24 cellular contexts compared by ENCODE assay signal in the genomic region with DNA sequence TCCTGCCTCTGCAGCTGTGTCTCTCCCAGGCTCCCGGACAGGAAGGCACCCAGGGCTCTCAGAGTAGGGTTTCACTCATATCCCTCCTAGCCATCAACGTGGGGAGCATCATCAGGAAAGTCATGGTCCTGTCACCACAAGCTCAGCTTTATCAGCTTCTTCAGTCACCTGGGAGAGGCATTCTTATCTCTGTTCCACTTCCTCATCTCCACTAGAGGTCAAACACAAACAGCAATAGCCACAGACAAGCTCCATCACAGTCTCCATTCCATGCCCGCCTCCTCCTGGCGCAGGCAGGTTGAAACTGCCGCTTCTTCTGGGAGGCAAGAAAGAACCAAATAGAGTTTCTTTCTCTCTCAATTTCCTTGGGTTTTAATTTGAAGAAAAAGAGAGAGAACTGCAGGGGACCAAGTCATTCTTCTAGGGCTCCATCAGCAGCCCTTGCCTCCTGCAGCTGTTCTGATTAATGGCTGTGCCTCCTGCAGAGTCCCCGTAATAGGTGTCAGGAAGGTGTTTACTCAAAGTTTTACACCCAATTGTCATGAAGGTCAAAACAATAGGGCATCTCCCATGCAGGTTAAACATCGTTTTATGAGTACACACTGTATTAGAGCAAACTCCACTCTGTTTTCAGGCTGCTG.
DNase-seq lines count a peak whose midpoint lies in the region; ATAC-seq, FAIRE-seq and TF ChIP-seq lines count a peak whose summit lies in the region.
"Had no signal": no experiment of that assay in that cellular context is flagged by ENCODE, and none has a peak within 500 bp of the region (broad histone marks: within the 10 kb centered on the region; RNA-seq: fewer than 3 reads in every experiment).

No MANE protein-coding gene starts in this region.

- TF ChIP-seq CTCF in activated CD8-positive, alpha-beta T cell treated with anti-CD3 and anti-CD28 coated beads for 36 hours (IDR thresholded peaks at IDR 0.05): no peak
- TF ChIP-seq CTCF in WTC11 (IDR thresholded peaks at IDR 0.05) (no peak), ascending aorta (IDR thresholded peaks at IDR 0.05) (no peak)

- H3K4me3 Mint-ChIP-seq in activated CD8-positive, alpha-beta T cell treated with anti-CD3 and anti-CD28 coated beads, Interleukin-2, amount 10 ng/mL, durations not matched to agents 7 days and 5 days: no peak overlapping the region
- no peak overlapping the region for H3K4me3 Mint-ChIP-seq in activated CD8-positive, alpha-beta T cell treated with anti-CD3 and anti-CD28 coated beads for 36 hours
- no peak overlapping the region for H3K4me3 Mint-ChIP-seq in WTC11
- H3K4me3 Mint-ChIP-seq: activated naive CD4-positive, alpha-beta T cell treated with anti-CD3 and anti-CD28 coated beads, Interleukin-2, amount 50 U/mL, for 24 hours; activated T-cell treated with anti-CD3 and anti-CD28 coated beads, Interleukin-2, amount 50 U/mL, for 72 hours; neural crest cell; type B pancreatic cell had no signal

- H3K27me3 ChIP-seq in ascending aorta (no peaks in the 10 kb centered on the region), H7 (ENCODE audit: control insufficient read depth, insufficient read depth, low read length) (no peaks in the 10 kb centered on the region; the same call in 1 of the 2 replicates)
- H3K27me3 ChIP-seq: BE2C had no signal

- no peaks in the 10 kb centered on the region for H3K4me1 ChIP-seq in ascending aorta
- H3K4me1 ChIP-seq: BE2C, Caco-2, psoas muscle had no signal

- no peak for DNase-seq in activated CD8-positive, alpha-beta T cell treated with anti-CD3 and anti-CD28 coated beads, Interleukin-2, amount 10 ng/mL, durations not matched to agents 7 days and 5 days
- DNase-seq in activated CD8-positive, alpha-beta T cell treated with anti-CD3 and anti-CD28 coated beads for 36 hours: no peak
- DNase-seq in WTC11 (ENCODE audit: low spot score): no peak
- no peak for DNase-seq in ascending aorta (ENCODE audit: low spot score in 2 of 2)
- no peak for DNase-seq in amniotic stem cell (lab: John Stamatoyannopoulos, UW)
- DNase-seq in GM19239 (ENCODE audit: insufficient read length, low spot score): no peak
- DNase-seq in H7: no peak
- DNase-seq: activated CD4-positive, alpha-beta T cell treated with anti-CD3 and anti-CD28 coated beads for 1 hour; activated T-cell treated with anti-CD3 and anti-CD28 coated beads, Interleukin-2, amount 50 U/mL, for 72 hours; BE2C; Caco-2; EL; GM23248; left ventricle myocardium superior; NCI-H1436; NCI-H526 treated with DMSO at 0.1 percent for 48 hours; psoas muscle had no signal

- H3K36me3 ChIP-seq in ascending aorta (no peaks in the 10 kb centered on the region), H7 (replicated peaks; ENCODE audit: control insufficient read depth, insufficient read depth, low read length) (no peaks in the 10 kb centered on the region)
- H3K36me3 ChIP-seq: BE2C had no signal

- H3K27me3 Mint-ChIP-seq in activated CD8-positive, alpha-beta T cell treated with anti-CD3 and anti-CD28 coated beads, Interleukin-2, amount 10 ng/mL, durations not matched to agents 7 days and 5 days (ENCODE audit: low read depth): no peaks in the 10 kb centered on the region
- H3K27me3 Mint-ChIP-seq in activated CD8-positive, alpha-beta T cell treated with anti-CD3 and anti-CD28 coated beads for 36 hours: no peaks in the 10 kb centered on the region
- H3K27me3 Mint-ChIP-seq in WTC11 (ENCODE audit: low read depth): no peaks in the 10 kb centered on the region
- H3K27me3 Mint-ChIP-seq: activated naive CD4-positive, alpha-beta T cell treated with anti-CD3 and anti-CD28 coated beads, Interleukin-2, amount 50 U/mL, for 24 hours had no signal

- POLR2A ChIA-PET in activated CD8-positive, alpha-beta T cell treated with anti-CD3 and anti-CD28 coated beads, Interleukin-2, amount 10 ng/mL, durations not matched to agents 7 days and 5 days (lab: Charles Lee): no interaction called here
- POLR2A ChIA-PET in activated CD8-positive, alpha-beta T cell treated with anti-CD3 and anti-CD28 coated beads for 36 hours (lab: Charles Lee): no interaction called here
- POLR2A ChIA-PET in WTC11 (lab: Charles Lee): interaction anchor here (0.6 kb wide), 1 partner anchor 135 kb away, joined by 3 read pairs; no protein-coding TSS in a partner anchor

- peaks cover 23% of the 10 kb centered on the region for H3K9me3 Mint-ChIP-seq in activated CD8-positive, alpha-beta T cell treated with anti-CD3 and anti-CD28 coated beads, Interleukin-2, amount 10 ng/mL, durations not matched to agents 7 days and 5 days (ENCODE audit: insufficient read depth)
- peaks cover 5% of the 10 kb centered on the region for H3K9me3 Mint-ChIP-seq in activated CD8-positive, alpha-beta T cell treated with anti-CD3 and anti-CD28 coated beads for 36 hours
- peaks cover 41% of the 10 kb centered on the region for H3K9me3 Mint-ChIP-seq in WTC11
- H3K9me3 Mint-ChIP-seq: type B pancreatic cell had no signal

- H3K36me3 Mint-ChIP-seq in activated CD8-positive, alpha-beta T cell treated with anti-CD3 and anti-CD28 coated beads, Interleukin-2, amount 10 ng/mL, durations not matched to agents 7 days and 5 days (ENCODE audit: low read depth): peaks cover 48% of the 10 kb centered on the region
- no peaks in the 10 kb centered on the region for H3K36me3 Mint-ChIP-seq in activated CD8-positive, alpha-beta T cell treated with anti-CD3 and anti-CD28 coated beads for 36 hours (ENCODE audit: low read depth)
- peaks cover 12% of the 10 kb centered on the region for H3K36me3 Mint-ChIP-seq in WTC11
- H3K36me3 Mint-ChIP-seq: activated naive CD4-positive, alpha-beta T cell treated with anti-CD3 and anti-CD28 coated beads, Interleukin-2, amount 50 U/mL, for 24 hours; type B pancreatic cell had no signal

- intact Hi-C loops in activated CD8-positive, alpha-beta T cell treated with anti-CD3 and anti-CD28 coated beads for 36 hours (cut with micrococcal nuclease): no loop called here
- intact Hi-C loops in ascending aorta (cut with DNase I): no loop called here

- H3K9me3 ChIP-seq in ascending aorta: no peaks in the 10 kb centered on the region
- H3K9me3 ChIP-seq: BE2C, Caco-2, psoas muscle had no signal

- CTCF ChIA-PET in activated CD8-positive, alpha-beta T cell treated with anti-CD3 and anti-CD28 coated beads, Interleukin-2, amount 10 ng/mL, durations not matched to agents 7 days and 5 days (lab: Charles Lee): no interaction called here
- CTCF ChIA-PET in activated CD8-positive, alpha-beta T cell treated with anti-CD3 and anti-CD28 coated beads for 36 hours (lab: Charles Lee): no interaction called here
- CTCF ChIA-PET in WTC11 (lab: Charles Lee): interaction anchor here (0.8 to 1.2 kb wide), 3 partner anchors 13 to 298 kb away, joined by 3 to 5 read pairs (median 4); no protein-coding TSS in a partner anchor

- H3K4me1 Mint-ChIP-seq in activated CD8-positive, alpha-beta T cell treated with anti-CD3 and anti-CD28 coated beads, Interleukin-2, amount 10 ng/mL, durations not matched to agents 7 days and 5 days (ENCODE audit: low read depth): peaks cover 36% of the 10 kb centered on the region
- no peaks in the 10 kb centered on the region for H3K4me1 Mint-ChIP-seq in activated CD8-positive, alpha-beta T cell treated with anti-CD3 and anti-CD28 coated beads for 36 hours (ENCODE audit: low read depth)
- peaks cover 13% of the 10 kb centered on the region for H3K4me1 Mint-ChIP-seq in WTC11
- H3K4me1 Mint-ChIP-seq: activated naive CD4-positive, alpha-beta T cell treated with anti-CD3 and anti-CD28 coated beads, Interleukin-2, amount 50 U/mL, for 24 hours; neural crest cell had no signal

- no peak for ATAC-seq in activated CD8-positive, alpha-beta T cell treated with anti-CD3 and anti-CD28 coated beads, Interleukin-2, amount 10 ng/mL, durations not matched to agents 7 days and 5 days
- ATAC-seq in activated CD8-positive, alpha-beta T cell treated with anti-CD3 and anti-CD28 coated beads for 36 hours: no peak
- peak; percentile 33 for ATAC-seq in HG03565 (IDR thresholded peaks at IDR 0.05; ENCODE audit: unreplicated experiment)
- peak; percentile 55 for ATAC-seq in WTC11
- ATAC-seq: activated T-cell treated with anti-CD3 and anti-CD28 coated beads, Interleukin-2, amount 50 U/mL, for 72 hours; left ventricle myocardium superior; psoas muscle had no signal

- no peak overlapping the region for H3K27ac ChIP-seq in ascending aorta
- H3K27ac ChIP-seq: epithelial cell of prostate, GM23248, psoas muscle had no signal

- H3K27ac Mint-ChIP-seq in activated CD8-positive, alpha-beta T cell treated with anti-CD3 and anti-CD28 coated beads, Interleukin-2, amount 10 ng/mL, durations not matched to agents 7 days and 5 days: peak overlapping the region; percentile 93
- H3K27ac Mint-ChIP-seq in activated CD8-positive, alpha-beta T cell treated with anti-CD3 and anti-CD28 coated beads for 36 hours: no peak overlapping the region
- H3K27ac Mint-ChIP-seq in WTC11: no peak overlapping the region
- H3K27ac Mint-ChIP-seq: activated naive CD4-positive, alpha-beta T cell treated with anti-CD3 and anti-CD28 coated beads, Interleukin-2, amount 50 U/mL, for 24 hours; activated T-cell treated with anti-CD3 and anti-CD28 coated beads, Interleukin-2, amount 50 U/mL, for 72 hours; type B pancreatic cell had no signal

- no peak for FAIRE-seq in GM19239 (lab: Jason Lieb, UNC)
- FAIRE-seq: GM18507, islet of Langerhans had no signal

- no peak overlapping the region for H3K4me3 ChIP-seq in ascending aorta
- no peak overlapping the region for H3K4me3 ChIP-seq in H7 (ENCODE audit: insufficient read depth, low read depth, low read length)
- H3K4me3 ChIP-seq: GM23248, psoas muscle had no signal

TF ChIP-seq in WTC11, 78 proteins besides CTCF, POLR2A, EP300 and RAD21:
- TF ChIP-seq ZNF423 (CRISPR knock-in tag; IDR thresholded peaks at IDR 0.05) (peak; percentile 77), TP53 (CRISPR knock-in tag; IDR thresholded peaks at IDR 0.05) (no peak)

Comparison
In these comparisons a context has a peak if more than half of its experiments do, and no peak if none do; other contexts are left out.
1. ATAC-seq: peak in HG03565 (single experiment) and WTC11 (single experiment); none in activated CD8-positive, alpha-beta T cell treated with anti-CD3 and anti-CD28 coated beads, Interleukin-2, amount 10 ng/mL, durations not matched to agents 7 days and 5 days (single experiment) and activated CD8-positive, alpha-beta T cell treated with anti-CD3 and anti-CD28 coated beads for 36 hours (single experiment).